In the genomic region with DNA sequence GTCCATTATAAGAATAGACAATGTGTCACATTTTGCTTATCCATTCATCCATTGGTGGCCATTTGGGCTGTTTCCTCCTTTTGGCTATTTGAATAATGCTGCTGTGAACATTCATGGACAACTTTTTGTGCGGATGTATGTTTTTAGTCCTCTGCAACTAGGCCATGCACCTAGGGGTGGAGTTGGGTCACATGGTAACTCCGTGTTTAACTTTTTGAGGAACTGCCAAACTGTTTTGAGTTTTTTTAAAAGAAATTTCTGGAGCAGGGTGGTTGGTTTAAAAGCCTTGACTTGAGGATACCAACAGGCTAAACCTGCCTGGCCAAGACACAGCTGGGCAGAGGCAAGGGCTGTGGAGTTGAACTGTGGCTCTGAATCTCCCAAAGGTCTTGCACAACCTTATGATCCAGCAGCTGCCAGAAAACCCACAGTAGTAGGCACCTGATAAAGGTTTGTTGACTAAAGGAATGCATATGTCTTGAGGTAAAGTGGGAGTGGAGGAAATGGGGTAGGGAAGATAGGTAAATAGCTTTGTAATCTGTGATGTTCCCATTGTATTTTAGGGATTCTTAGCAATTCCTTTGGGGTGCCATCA, we compare ENCODE assay signal across 33 cellular contexts. TPM values are rescaled to one million over a fixed set of nuclear protein-coding genes. Genes with fewer than 3 reads are reported as not detected.
A peak's percentile ranks its signal among the peaks of the same experiment; 100 is the strongest.
DNase-seq lines count a peak whose midpoint lies in the region; ATAC-seq, FAIRE-seq and TF ChIP-seq lines count a peak whose summit lies in the region.
"Had no signal": no experiment of that assay in that cellular context is flagged by ENCODE, and none has a peak within 500 bp of the region (broad histone marks: within the 10 kb centered on the region; RNA-seq: fewer than 3 reads in every experiment).

No MANE protein-coding gene starts in this region.

- H3K27me3 ChIP-seq in pancreas: no peaks in the 10 kb centered on the region
- H3K27me3 ChIP-seq in dorsolateral prefrontal cortex: peaks cover 0 to 9% (median 0%) of the 10 kb centered on the region in 45 donors
- H3K27me3 ChIP-seq in adrenal gland: no peaks in the 10 kb centered on the region
- H3K27me3 ChIP-seq in lower lobe of right lung (ENCODE audit: low read depth): no peaks in the 10 kb centered on the region
- H3K27me3 ChIP-seq: BE2C, cardiac muscle cell, transverse colon had no signal

- ATAC-seq in pancreas (peak; percentile 68 to 78 (median 74)), lower lobe of right lung (no peak)
- ATAC-seq: activated CD8-positive, alpha-beta memory T cell treated with anti-CD3 and anti-CD28 coated beads, Interleukin-2, amount 10 ng/mL, durations not matched to agents 7 days and 5 days; left ventricle myocardium superior; natural killer cell had no signal

- H3K9me2 ChIP-seq in OCI-LY7 (ENCODE audit: insufficient read depth, low read length): no peaks in the 10 kb centered on the region

- no peak overlapping the region for H3K4me3 Mint-ChIP-seq in dendritic cell treated with granulocyte-macrophage colony-stimulating factor and Interleukin-4, amounts not matched to agents 40 ng/mL and 50 ng/mL, for 4 days
- H3K4me3 Mint-ChIP-seq: activated CD8-positive, alpha-beta memory T cell treated with anti-CD3 and anti-CD28 coated beads, Interleukin-2, amount 10 ng/mL, durations not matched to agents 7 days and 5 days; natural killer cell; stimulated activated naive CD8-positive, alpha-beta T cell treated with anti-CD3 and anti-CD28 coated beads, Interleukin-15, Interleukin-2, amounts not matched to agents 100 ng/mL and 50 ng/mL, for 24 hours had no signal

- H3K27ac ChIP-seq in OCI-LY7 (ENCODE audit: low read depth, low read length, poor library complexity, severe bottlenecking) (no peak overlapping the region), pancreas (no peak overlapping the region), dorsolateral prefrontal cortex (no peak overlapping the region), adrenal gland (peak overlapping the region in 2 of 5 donors; percentile 20 to 54), lower lobe of right lung (no peak overlapping the region)
- H3K27ac ChIP-seq: cardiac muscle cell, transverse colon, WERI-Rb-1 had no signal

- CTCF ChIA-PET in OCI-LY7 (lab: Charles Lee; ENCODE audit: unreplicated experiment): no interaction called here

- H3K4me2 ChIP-seq in OCI-LY7 (ENCODE audit: low read length): no peak overlapping the region

- H3K9me3 ChIP-seq in OCI-LY7 (ENCODE audit: low read length) (no peaks in the 10 kb centered on the region), pancreas (no peaks in the 10 kb centered on the region), adrenal gland (replicated peaks in 1 of 3) (no peaks in the 10 kb centered on the region), lower lobe of right lung (no peaks in the 10 kb centered on the region)
- H3K9me3 ChIP-seq: BE2C, HAP-1, transverse colon had no signal

- peak overlapping the region; percentile 86 for H3K27ac Mint-ChIP-seq in dendritic cell treated with granulocyte-macrophage colony-stimulating factor and Interleukin-4, amounts not matched to agents 40 ng/mL and 50 ng/mL, for 4 days
- H3K27ac Mint-ChIP-seq: activated CD8-positive, alpha-beta memory T cell treated with anti-CD3 and anti-CD28 coated beads, Interleukin-2, amount 10 ng/mL, durations not matched to agents 7 days and 5 days; natural killer cell; stimulated activated naive CD8-positive, alpha-beta T cell treated with anti-CD3 and anti-CD28 coated beads, Interleukin-15, Interleukin-2, amounts not matched to agents 100 ng/mL and 50 ng/mL, for 24 hours had no signal

- H3K79me2 ChIP-seq in OCI-LY7 (ENCODE audit: insufficient read depth, low read depth, low read length): no peaks in the 10 kb centered on the region

- H3K36me3 ChIP-seq in OCI-LY7 (ENCODE audit: insufficient read depth, low read length): no peaks in the 10 kb centered on the region
- no peaks in the 10 kb centered on the region for H3K36me3 ChIP-seq in pancreas
- H3K36me3 ChIP-seq in adrenal gland (replicated peaks in 1 of 2): no peaks in the 10 kb centered on the region
- no peaks in the 10 kb centered on the region for H3K36me3 ChIP-seq in lower lobe of right lung
- H3K36me3 ChIP-seq: BE2C, cardiac muscle cell, HAP-1, transverse colon, WERI-Rb-1 had no signal

- peaks cover 9% of the 10 kb centered on the region for H3K4me1 ChIP-seq in OCI-LY7 (ENCODE audit: insufficient read depth, low read length, poor library complexity, severe bottlenecking)
- no peaks in the 10 kb centered on the region for H3K4me1 ChIP-seq in pancreas
- H3K4me1 ChIP-seq in adrenal gland (replicated peaks in 1 of 2): peaks cover 5 to 18% of the 10 kb centered on the region in 2 donors
- peaks cover 21% of the 10 kb centered on the region for H3K4me1 ChIP-seq in lower lobe of right lung
- H3K4me1 ChIP-seq: BE2C, HAP-1 had no signal

- H3K9me3 Mint-ChIP-seq in dendritic cell treated with granulocyte-macrophage colony-stimulating factor and Interleukin-4, amounts not matched to agents 40 ng/mL and 50 ng/mL, for 4 days: no peaks in the 10 kb centered on the region
- H3K9me3 Mint-ChIP-seq: natural killer cell; stimulated activated naive CD8-positive, alpha-beta T cell treated with anti-CD3 and anti-CD28 coated beads, Interleukin-15, Interleukin-2, amounts not matched to agents 100 ng/mL and 50 ng/mL, for 24 hours had no signal

- no peaks in the 10 kb centered on the region for H3K27me3 Mint-ChIP-seq in dendritic cell treated with granulocyte-macrophage colony-stimulating factor and Interleukin-4, amounts not matched to agents 40 ng/mL and 50 ng/mL, for 4 days

- H3K4me1 Mint-ChIP-seq in dendritic cell treated with granulocyte-macrophage colony-stimulating factor and Interleukin-4, amounts not matched to agents 40 ng/mL and 50 ng/mL, for 4 days (ENCODE audit: low read depth): peaks cover 92% of the 10 kb centered on the region

- H3K4me3 ChIP-seq in OCI-LY7 (ENCODE audit: low read depth, low read length, poor library complexity, severe bottlenecking) (no peak overlapping the region), pancreas (no peak overlapping the region), dorsolateral prefrontal cortex (no peak overlapping the region), adrenal gland (no peak overlapping the region), lower lobe of right lung (no peak overlapping the region)
- H3K4me3 ChIP-seq: cardiac muscle cell, coronary artery, HAP-1, skin epidermis, transverse colon had no signal

- TF ChIP-seq POLR2A in adrenal gland (IDR thresholded peaks at IDR 0.05): no peak

- 57 to 62% methylated on average over 2 of the region's 2 CpGs for WGBS in pancreas, 2 donors
- 67 to 83% (median 73%) methylated on average over 2 of the region's 2 CpGs for WGBS in adrenal gland, 4 donors

- no peaks in the 10 kb centered on the region for H3K36me3 Mint-ChIP-seq in dendritic cell treated with granulocyte-macrophage colony-stimulating factor and Interleukin-4, amounts not matched to agents 40 ng/mL and 50 ng/mL, for 4 days (ENCODE audit: low read depth)
- H3K36me3 Mint-ChIP-seq: natural killer cell had no signal

- POLR2A ChIA-PET in OCI-LY7 (lab: Charles Lee): no interaction called here

- H4K20me1 ChIP-seq in OCI-LY7 (ENCODE audit: insufficient read depth, low read length): no peaks in the 10 kb centered on the region

- no TSS peak for BruUV-seq in OCI-LY7 (replicated peaks; lab: Mats Ljungman, UMichigan)

- TF ChIP-seq CTCF in OCI-LY7 (conservative IDR thresholded peaks at IDR 0.05; ENCODE audit: low read length) (no peak), pancreas (IDR thresholded peaks at IDR 0.05) (no peak), dorsolateral prefrontal cortex (IDR thresholded peaks at IDR 0.05 in 54 of 56, conservative IDR thresholded peaks at IDR 0.05 in 2 of 56; ENCODE audit: low read depth in 1 of 56, partially characterized antibody in 56 of 56) (no peak), adrenal gland (IDR thresholded peaks at IDR 0.05) (no peak), lower lobe of right lung (IDR thresholded peaks at IDR 0.05) (no peak)

- DNase-seq in CD1c-positive myeloid dendritic cell (ENCODE audit: extremely low spot score): peak; percentile 64
- DNase-seq in OCI-LY7 (ENCODE audit: low spot score): no peak
- peak in 2 of 6 donors; percentile 5 to 24 for DNase-seq in pancreas
- no peak for DNase-seq in dorsolateral prefrontal cortex
- no peak for DNase-seq in adrenal gland
- no peak for DNase-seq in lower lobe of right lung
- DNase-seq in T-helper 1 cell: no peak
- DNase-seq: ACHN; activated CD4-positive, alpha-beta T cell treated with anti-CD3 and anti-CD28 coated beads, Interleukin-2, amount 50 U/mL, for 1 hour; activated CD8-positive, alpha-beta memory T cell treated with anti-CD3 and anti-CD28 coated beads, Interleukin-2, amount 10 ng/mL, durations not matched to agents 7 days and 5 days; activated naive CD4-positive, alpha-beta T cell treated with anti-CD3 and anti-CD28 coated beads, Interleukin-2, amount 50 U/mL, for 16 hours; activated T-cell treated with anti-CD3 and anti-CD28 coated beads, Interleukin-2, amount 50 U/mL, for 48 hours; BE2C; DND-41; hippocampal formation; KBM-7; left ventricle myocardium superior; natural killer cell; occipital lobe; SHP77; T-helper 9 cell; transverse colon; WERI-Rb-1 had no signal

- peak overlapping the region; percentile 43; the same call in 1 of the 2 replicates for H2AFZ ChIP-seq in OCI-LY7 (ENCODE audit: low read length)

- intact Hi-C loops in OCI-LY7 (cut with micrococcal nuclease; ENCODE audit: unreplicated experiment): no loop called here
- intact Hi-C loops in dendritic cell treated with granulocyte-macrophage colony-stimulating factor and Interleukin-4, amounts not matched to agents 40 ng/mL and 50 ng/mL, for 4 days (cut with micrococcal nuclease): no loop called here
- intact Hi-C loops in pancreas (cut with DNase I): no loop called here
- intact Hi-C loops in dorsolateral prefrontal cortex (cut with DNase I): no loop called here
- intact Hi-C loops in adrenal gland (cut with DNase I): no loop called here
- intact Hi-C loops in lower lobe of right lung (cut with DNase I): no loop called here

- FAIRE-seq in pancreas (lab: Jason Lieb, UNC): no peak
- FAIRE-seq: GM18507 had no signal

RNA-seq across cellular contexts. Expression of gene RPTN, which starts 5.6 kb away (rescaled TPM):
- total RNA-seq in OCI-LY7 (2014; rRNA removed; shearing (Covaris generic)): not detected in 2 replicates
- not detected in 2 replicates for total RNA-seq in OCI-LY7 (2022)
- not detected for total RNA-seq in pancreas
- not detected for polyA plus RNA-seq in pancreas
- total RNA-seq in dorsolateral prefrontal cortex: not detected
- not detected for total RNA-seq in adrenal gland
- not detected for polyA plus RNA-seq in adrenal gland
- not detected for total RNA-seq in lower lobe of right lung
- total RNA-seq: activated CD8-positive, alpha-beta memory T cell treated with anti-CD3 and anti-CD28 coated beads, Interleukin-2, amount 10 ng/mL, durations not matched to agents 7 days and 5 days; cardiac muscle cell; fibroblast of lung; HT1080; left ventricle myocardium superior; natural killer cell; NCI-H460; occipital lobe; transverse colon had no signal
- polyA plus RNA-seq: cardiac muscle cell, fibroblast of lung had no signal

RNA-seq across cellular contexts. Expression of gene TCHH, which starts 49.4 kb away (rescaled TPM):
- total RNA-seq in OCI-LY7 (2014; rRNA removed; shearing (Covaris generic)): not detected in 2 replicates
- total RNA-seq in OCI-LY7 (2022): not detected in 2 replicates
- under 1 TPM in 5 of 6 donors, not detected in 1; 0.03 to 0.06 (median 0.06) TPM for total RNA-seq in pancreas
- under 1 TPM; 0.15 to 0.42 TPM for polyA plus RNA-seq in pancreas
- total RNA-seq in dorsolateral prefrontal cortex: 1 to 10 TPM in 2 of 120 experiments, under 1 TPM in 118; 0.07 to 1.6 (median 0.51) TPM
- under 1 TPM in 7 of 8 donors, not detected in 1; 0.07 to 0.30 (median 0.18) TPM for total RNA-seq in adrenal gland
- polyA plus RNA-seq in adrenal gland: under 1 TPM; 0.05 to 0.32 (median 0.17) TPM
- total RNA-seq in lower lobe of right lung: 0.15 TPM
- total RNA-seq: cardiac muscle cell, fibroblast of lung, HT1080, natural killer cell, occipital lobe had no signal
- polyA plus RNA-seq: cardiac muscle cell, fibroblast of lung had no signal

RNA-seq across cellular contexts. Expression of gene HRNR, which starts 59.4 kb away (rescaled TPM):
- not detected in 2 replicates for total RNA-seq in OCI-LY7 (2014; rRNA removed; shearing (Covaris generic))
- total RNA-seq in OCI-LY7 (2022): not detected in 2 replicates
- not detected for total RNA-seq in pancreas
- polyA plus RNA-seq in pancreas: under 1 TPM; 0.02 to 0.04 TPM
- under 1 TPM in 3 of 120 experiments, not detected in 117; 0.04 to 0.07 (median 0.06) TPM for total RNA-seq in dorsolateral prefrontal cortex
- not detected for total RNA-seq in adrenal gland
- under 1 TPM in 2 of 3 donors, not detected in 1; under 0.01 TPM for polyA plus RNA-seq in adrenal gland
- total RNA-seq in lower lobe of right lung: not detected
- total RNA-seq: activated CD8-positive, alpha-beta memory T cell treated with anti-CD3 and anti-CD28 coated beads, Interleukin-2, amount 10 ng/mL, durations not matched to agents 7 days and 5 days; cardiac muscle cell; fibroblast of lung; HT1080; left ventricle myocardium superior; natural killer cell; NCI-H460; occipital lobe; transverse colon had no signal
- polyA plus RNA-seq: cardiac muscle cell, fibroblast of lung had no signal

Comparison
In these comparisons a context has a peak if more than half of its experiments do, and no peak if none do; other contexts are left out.
1. ATAC-seq: peak in pancreas (4 of 4); none in lower lobe of right lung (0 of 2).